ENCODE assay signal across 7 cellular contexts in genomic region chr22:19027347-19028018, GRCh38.
DNase-seq lines count a peak whose midpoint lies in the region; TF ChIP-seq lines count a peak whose summit lies in the region.
"Not testable (repeated sequence)": the region's sequence is repeated elsewhere in the genome, so short reads cannot be mapped to it uniquely, and the experiment has no call there.

No MANE protein-coding gene starts in this region.

- H3K27me3 ChIP-seq in Karpas-422 (ENCODE audit: low read length), result not testable (repeated sequence)
- H3K27me3 ChIP-seq in suprapubic skin, result peaks cover 50% of the 10 kb centered on the region

- peak overlapping the region; percentile 5 for H3K27ac Mint-ChIP-seq in Calu3 (ENCODE audit: unreplicated experiment)
- peak overlapping the region in 4 of 5 experiments; percentile 3 to 54 (median 10) for H3K27ac Mint-ChIP-seq in brain

- not testable (repeated sequence) for H3K4me1 ChIP-seq in Karpas-422 (ENCODE audit: low read length); suprapubic skin

- not testable (repeated sequence) for H3K9me3 Mint-ChIP-seq in Calu3 (ENCODE audit: low read depth, unreplicated experiment); brain

- intact Hi-C loops in Calu3 (cut with micrococcal nuclease; ENCODE audit: unreplicated experiment), result not testable (repeated sequence)

- BruUV-seq in Calu3 (replicated peaks; lab: Mats Ljungman, UMichigan), result not testable (repeated sequence)

- H3K9me2 ChIP-seq in Karpas-422 (replicated peaks; ENCODE audit: insufficient read depth, low read length), result not testable (repeated sequence)

- not testable (repeated sequence) for TF ChIP-seq CTCF in Calu3 (IDR thresholded peaks at IDR 0.05; ENCODE audit: unreplicated experiment); brain (conservative IDR thresholded peaks at IDR 0.05); suprapubic skin (IDR thresholded peaks at IDR 0.05)

- DNase-seq in Calu3, result not testable (repeated sequence)
- DNase-seq in Karpas-422, result peak; percentile 54
- peak; percentile 55 for DNase-seq in NCI-H1436 treated with DMSO at 0.1 percent for 48 hours (lab: John Stamatoyannopoulos, UW)
- DNase-seq in NCI-H82 (lab: John Stamatoyannopoulos, UW), result peak; percentile 49
- peak; percentile 16 for DNase-seq in activated CD4-positive, CD25-positive, alpha-beta regulatory T cell treated with anti-CD3 and anti-CD28 coated beads, Interleukin-2, amount 50 U/mL, for 72 hours
- peak; percentile 53 to 56 for DNase-seq in suprapubic skin (ENCODE audit: low spot score in 2 of 2)

- not testable (repeated sequence) for H3K4me3 ChIP-seq in Karpas-422 (ENCODE audit: low read length); suprapubic skin

- H3K4me2 ChIP-seq in Karpas-422 (ENCODE audit: low read depth, low read length, poor library complexity, severe bottlenecking), result not testable (repeated sequence)

- not testable (repeated sequence) for TF ChIP-seq POLR2A in suprapubic skin (IDR thresholded peaks at IDR 0.05)

- not testable (repeated sequence) for H3K4me1 Mint-ChIP-seq in Calu3 (ENCODE audit: low read depth, unreplicated experiment); brain

- H3K9ac ChIP-seq in Karpas-422 (ENCODE audit: low read length), result not testable (repeated sequence)

- not testable (repeated sequence) for H3K36me3 ChIP-seq in Karpas-422 (ENCODE audit: insufficient read depth, low read length); suprapubic skin

- H3K9me3 ChIP-seq in Karpas-422 (ENCODE audit: low read length); suprapubic skin: not testable (repeated sequence)

- not testable (repeated sequence) for H3K36me3 Mint-ChIP-seq in Calu3 (ENCODE audit: insufficient read depth, unreplicated experiment); brain

- H3K27me3 Mint-ChIP-seq in Calu3 (ENCODE audit: unreplicated experiment) (peaks cover 30% of the 10 kb centered on the region), brain (peaks cover 32% of the 10 kb centered on the region)

- H2AFZ ChIP-seq in Karpas-422 (ENCODE audit: low read length), result not testable (repeated sequence)

- not testable (repeated sequence) for H3K4me3 Mint-ChIP-seq in Calu3 (ENCODE audit: low read depth, unreplicated experiment)
- H3K4me3 Mint-ChIP-seq in brain, result peak overlapping the region in 1 of 5 experiments; percentile 20

- CTCF ChIA-PET in Calu3 (lab: Charles Lee), result not testable (repeated sequence)

- 35% methylated on average over 6 of the region's 8 CpGs for WGBS in suprapubic skin

- not testable (repeated sequence) for TF ChIP-seq EP300 in suprapubic skin (IDR thresholded peaks at IDR 0.05)

- not testable (repeated sequence) for H3K27ac ChIP-seq in Karpas-422 (ENCODE audit: low read length); suprapubic skin

- not testable (repeated sequence) for H4K20me1 ChIP-seq in Karpas-422 (ENCODE audit: insufficient read depth, low read depth, low read length)

- H3K79me2 ChIP-seq in Karpas-422 (ENCODE audit: low read length), result not testable (repeated sequence)
